In genomic region chr2:109158237-109158636, GRCh38 we compare ENCODE assay signal across 1 cellular context.
TF ChIP-seq lines count a peak whose summit lies in the region.

No MANE protein-coding gene starts in this region.

TF ChIP-seq in IMR-90, 13 proteins besides CTCF, POLR2A, EP300 and RAD21 (continued from another document):
- TF ChIP-seq MXI1 (IDR thresholded peaks at IDR 0.05; ENCODE audit: borderline replicate concordance, low read depth, low read length) (no peak), CHD1 (IDR thresholded peaks at IDR 0.05; ENCODE audit: low read depth, low read length) (no peak)
TF ChIP-seq in IMR-90: peak in this region for 0.
